ENCODE assay signal across 8 cellular contexts in genomic region chr19:53868091-53868891, GRCh38. TPM values are rescaled to one million over a fixed set of nuclear protein-coding genes. Genes with fewer than 3 reads are reported as not detected.
DNase-seq lines count a peak whose midpoint lies in the region; ATAC-seq, FAIRE-seq and TF ChIP-seq lines count a peak whose summit lies in the region.

No MANE protein-coding gene starts in this region.

- H3K4me2 ChIP-seq in MM.1S (ENCODE audit: low read depth, low read length), result no peak overlapping the region

- H3K4me1 ChIP-seq in skeletal muscle tissue (ENCODE audit: control insufficient read depth in 3 of 3, insufficient read depth in 3 of 3, low read length in 3 of 3) (peaks cover 7 to 15% (median 13%) of the 10 kb centered on the region in 3 donors), MM.1S (ENCODE audit: low read length) (no peaks in the 10 kb centered on the region)

- DNase-seq in GM19239 (ENCODE audit: insufficient read length, low spot score), result no peak
- peak; percentile 54 for DNase-seq in RPMI8226
- peak; percentile 56 for DNase-seq in brain microvascular endothelial cell
- peak; percentile 45 for DNase-seq in iPS-NIHi7 (ENCODE audit: extremely low spot score)
- DNase-seq in epidermal melanocyte (ENCODE audit: insufficient read length, low spot score), result no peak
- no peak for DNase-seq in MM.1S

- peak overlapping the region; percentile 76 to 91 (median 82) for H3K9ac ChIP-seq in skeletal muscle tissue (ENCODE audit: low read depth in 1 of 3, low read length in 3 of 3)
- no peak overlapping the region for H3K9ac ChIP-seq in MM.1S (ENCODE audit: low read length)

- H3F3A ChIP-seq in MM.1S (ENCODE audit: insufficient read depth, low read length), result no peaks in the 10 kb centered on the region

- H4K20me1 ChIP-seq in MM.1S (ENCODE audit: insufficient read depth, low read length), result no peaks in the 10 kb centered on the region

- FAIRE-seq in GM19239 (lab: Jason Lieb, UNC), result peak; percentile 37

- no peaks in the 10 kb centered on the region for H3K27me3 ChIP-seq in brain microvascular endothelial cell (replicated peaks)
- H3K27me3 ChIP-seq in skeletal muscle tissue (ENCODE audit: control insufficient read depth in 3 of 3, insufficient read depth in 3 of 3, low read length in 3 of 3), result peaks cover 0 to 22% (median 4%) of the 10 kb centered on the region in 3 donors
- H3K27me3 ChIP-seq in MM.1S (replicated peaks; ENCODE audit: insufficient read depth, low read length), result 0 out of 2 replicates have a peak, but pooled peaks cover 5% of the 10 kb centered on the region

- H3K27ac ChIP-seq in brain microvascular endothelial cell, result peak overlapping the region; percentile 98
- peak overlapping the region; percentile 87 for H3K27ac ChIP-seq in skeletal muscle tissue (ENCODE audit: low read depth, low read length)
- H3K27ac ChIP-seq in MM.1S (ENCODE audit: low read length), result no peak overlapping the region

- no peak for TF ChIP-seq CTCF in brain microvascular endothelial cell (IDR thresholded peaks at IDR 0.05; ENCODE audit: low read depth, low read length, missing control alignments)
- no peak for TF ChIP-seq CTCF in MM.1S (IDR thresholded peaks at IDR 0.05; ENCODE audit: low read length)

- H3K79me2 ChIP-seq in MM.1S (ENCODE audit: low read length), result no peaks in the 10 kb centered on the region

- ATAC-seq in HG02588 (IDR thresholded peaks at IDR 0.05; ENCODE audit: unreplicated experiment), result no peak

- in situ Hi-C loops in brain microvascular endothelial cell (cut with HindIII; ENCODE audit: low pct_ligation_motif_present, low sequenced_read_pairs), result no loop called here

- H3K36me3 ChIP-seq in brain microvascular endothelial cell (replicated peaks) (peaks cover 30% of the 10 kb centered on the region), skeletal muscle tissue (ENCODE audit: control insufficient read depth in 3 of 3, insufficient read depth in 3 of 3, low read length in 3 of 3) (peaks cover 0 to 8% (median 0%) of the 10 kb centered on the region in 3 donors), MM.1S (replicated peaks; ENCODE audit: insufficient read depth, low read length) (no peaks in the 10 kb centered on the region)

- H3K4me3 ChIP-seq in brain microvascular endothelial cell (ENCODE audit: low read depth, low read length) (peak overlapping the region; percentile 97), skeletal muscle tissue (ENCODE audit: low read length in 3 of 3) (peak overlapping the region; percentile 74 to 88 (median 78)), MM.1S (ENCODE audit: low read length) (no peak overlapping the region)

- H2AFZ ChIP-seq in MM.1S (ENCODE audit: low read length), result no peak overlapping the region

- H3K9me2 ChIP-seq in MM.1S (replicated peaks; ENCODE audit: insufficient read depth, low read length), result no peaks in the 10 kb centered on the region

- H3K9me3 ChIP-seq in skeletal muscle tissue (ENCODE audit: control insufficient read depth in 3 of 3, low read length in 3 of 3), result no peaks in the 10 kb centered on the region
- H3K9me3 ChIP-seq in MM.1S (replicated peaks; ENCODE audit: insufficient read depth, low read length), result no peaks in the 10 kb centered on the region

RNA-seq across cellular contexts. Expression of gene MYADM, which starts 0.6 kb away (rescaled TPM):
- 20.9 TPM for total RNA-seq in skeletal muscle tissue

RNA-seq across cellular contexts. Expression of gene PRKCG, which starts 13.7 kb away (rescaled TPM):
- total RNA-seq in skeletal muscle tissue, result not detected

RNA-seq across cellular contexts. Expression of gene CACNG7, which starts 40.8 kb away (rescaled TPM):
- total RNA-seq in skeletal muscle tissue, result not detected

RNA-seq across cellular contexts. Expression of gene NLRP12, which starts 44.2 kb away (rescaled TPM):
- 1.0 TPM for total RNA-seq in skeletal muscle tissue

Comparison
In these comparisons a context has a peak if more than half of its experiments do, and no peak if none do; other contexts are left out.
1. DNase-seq: peak in RPMI8226 (single experiment), brain microvascular endothelial cell (single experiment) and iPS-NIHi7 (single experiment); none in GM19239 (single experiment), epidermal melanocyte (single experiment) and MM.1S (single experiment).